ENCODE assay signal across 29 cellular contexts in the genomic region with DNA sequence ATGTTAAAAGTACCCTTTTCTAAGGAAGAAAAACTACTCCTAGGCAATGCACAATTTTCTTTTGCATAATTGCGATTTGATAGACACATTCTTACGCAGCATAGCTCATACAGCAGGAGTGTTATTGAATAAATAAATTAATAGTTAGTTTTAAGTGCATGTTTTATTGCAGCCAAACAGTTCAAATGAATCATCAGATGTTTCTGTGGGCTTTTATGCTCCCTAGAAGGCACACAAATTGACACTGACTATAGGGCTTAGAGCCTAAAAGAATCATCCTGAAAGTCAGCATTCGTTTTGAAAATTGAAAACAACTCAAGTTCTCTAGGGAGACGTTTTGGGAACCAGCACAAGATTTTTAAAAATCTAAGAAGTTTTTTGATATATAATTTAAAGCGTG.
"Had no signal": no experiment of that assay in that cellular context is flagged by ENCODE, and none has a peak within 500 bp of the region (broad histone marks: within the 10 kb centered on the region; RNA-seq: fewer than 3 reads in every experiment).

No MANE protein-coding gene starts in this region.

- H3K27me3 Mint-ChIP-seq: activated CD4-positive, alpha-beta memory T cell treated with anti-CD3 and anti-CD28 coated beads, Interleukin-2, amount 10 ng/mL, durations not matched to agents 7 days and 5 days; brain had no signal

- H3K9me3 ChIP-seq: adrenal gland, SJCRH30 had no signal

- FAIRE-seq: bronchial epithelial cell had no signal

- H3K36me3 ChIP-seq: adrenal gland, SJCRH30, WERI-Rb-1 had no signal

- H3K4me1 ChIP-seq: adrenal gland, SJCRH30 had no signal

- H3K36me3 Mint-ChIP-seq: activated naive CD4-positive, alpha-beta T cell treated with anti-CD3 and anti-CD28 coated beads, Interleukin-2, amount 50 U/mL, for 72 hours; brain had no signal

- ATAC-seq: activated naive CD4-positive, alpha-beta T cell treated with anti-CD3 and anti-CD28 coated beads, Interleukin-2, amount 50 U/mL, for 72 hours had no signal

- H3K4me3 ChIP-seq: adrenal gland, SJCRH30, SK-N-MC had no signal

- H3K27me3 ChIP-seq: adrenal gland, SJCRH30 had no signal

- H3K27ac Mint-ChIP-seq: activated CD4-positive, alpha-beta memory T cell treated with anti-CD3 and anti-CD28 coated beads, Interleukin-2, amount 10 ng/mL, durations not matched to agents 7 days and 5 days; activated naive CD4-positive, alpha-beta T cell treated with anti-CD3 and anti-CD28 coated beads for 36 hours; activated naive CD4-positive, alpha-beta T cell treated with anti-CD3 and anti-CD28 coated beads, Interleukin-2, amount 50 U/mL, for 72 hours; brain had no signal

- H3K27ac ChIP-seq: adrenal gland, SJCRH30, SK-N-MC, WERI-Rb-1 had no signal

- DNase-seq: activated CD4-positive, alpha-beta memory T cell treated with anti-CD3 and anti-CD28 coated beads, Interleukin-2, amount 10 ng/mL, durations not matched to agents 7 days and 5 days; activated CD4-positive, alpha-beta T cell treated with anti-CD3 and anti-CD28 coated beads for 48 hours; activated CD8-positive, alpha-beta memory T cell treated with anti-CD3 and anti-CD28 coated beads for 24 hours; activated gamma-delta T cell treated with Interleukin-2 at 50 U/mL for 16 hours; activated naive CD4-positive, alpha-beta T cell treated with anti-CD3 and anti-CD28 coated beads for 36 hours; activated T-cell treated with anti-CD3 and anti-CD28 coated beads, Interleukin-2, amount 50 U/mL, for 1 hour; activated T-cell treated with anti-CD3 and anti-CD28 coated beads, Interleukin-2, amount 50 U/mL, for 72 hours; adrenal gland; caudate nucleus; cerebellar nuclear complex; cortex of kidney; NCI-H1105 treated with DMSO at 0.1 percent for 48 hours; NCI-H1436; NCI-H1694; NCI-H1930; NCI-H2081 treated with DMSO at 0.1 percent for 48 hours; NCI-H226; NCI-H446 treated with DMSO at 0.1 percent for 48 hours; NCI-H524; NCI-H69; NCI-H82; Right ventricle myocardium superior; SJCRH30; T1000; WERI-Rb-1 had no signal

- H3K4me3 Mint-ChIP-seq: activated CD4-positive, alpha-beta memory T cell treated with anti-CD3 and anti-CD28 coated beads, Interleukin-2, amount 10 ng/mL, durations not matched to agents 7 days and 5 days; activated naive CD4-positive, alpha-beta T cell treated with anti-CD3 and anti-CD28 coated beads for 36 hours; brain had no signal

- H3K4me1 Mint-ChIP-seq: activated CD4-positive, alpha-beta memory T cell treated with anti-CD3 and anti-CD28 coated beads, Interleukin-2, amount 10 ng/mL, durations not matched to agents 7 days and 5 days had no signal

- H3K9me3 Mint-ChIP-seq: activated CD4-positive, alpha-beta memory T cell treated with anti-CD3 and anti-CD28 coated beads, Interleukin-2, amount 10 ng/mL, durations not matched to agents 7 days and 5 days; activated naive CD4-positive, alpha-beta T cell treated with anti-CD3 and anti-CD28 coated beads for 36 hours; activated naive CD4-positive, alpha-beta T cell treated with anti-CD3 and anti-CD28 coated beads, Interleukin-2, amount 50 U/mL, for 72 hours; activated T-cell treated with anti-CD3 and anti-CD28 coated beads, Interleukin-2, amount 50 U/mL, for 72 hours; brain had no signal
